In genomic region chr6:159169193-159169555, GRCh38 we compare ENCODE assay signal across 8 cellular contexts. TPM values are rescaled to one million over a fixed set of nuclear protein-coding genes. Genes with fewer than 3 reads are reported as not detected.
A peak's percentile ranks its signal among the peaks of the same experiment; 100 is the strongest.
DNase-seq lines count a peak whose midpoint lies in the region; ATAC-seq and TF ChIP-seq lines count a peak whose summit lies in the region.

Gene FNDC1, plus strand, starts transcription at chr6:159169400. Its CDS starts 197 bp downstream, at chr6:159169597.

- no peak within 1 kb of the TSS for H3K27ac ChIP-seq in WERI-Rb-1
- H3K27ac ChIP-seq in endodermal cell (ENCODE audit: low read depth, low read length): no peak within 1 kb of the TSS
- no peak within 1 kb of the TSS for H3K27ac ChIP-seq in upper lobe of right lung

- H3K36me3 ChIP-seq in WERI-Rb-1 (no peaks in the 10 kb centered on the region), endodermal cell (ENCODE audit: control insufficient read depth, insufficient read depth, low read length) (no peaks in the 10 kb centered on the region), upper lobe of right lung (no peaks in the 10 kb centered on the region)

- peak within 1 kb of the TSS; percentile 56 for H3K4me3 Mint-ChIP-seq in endodermal cell
- peak within 1 kb of the TSS; percentile 53 to 78 (median 68) for H3K4me3 Mint-ChIP-seq in naive thymus-derived CD8-positive, alpha-beta T cell

- H3K4me1 Mint-ChIP-seq in endodermal cell: peaks cover 6% of the 10 kb centered on the region
- peaks cover 10 to 25% (median 21%) of the 10 kb centered on the region in 4 donors for H3K4me1 Mint-ChIP-seq in naive thymus-derived CD8-positive, alpha-beta T cell

- no peaks in the 10 kb centered on the region for H3K4me1 ChIP-seq in endodermal cell (ENCODE audit: control insufficient read depth, insufficient read depth, low read length)
- H3K4me1 ChIP-seq in upper lobe of right lung: peaks cover 11% of the 10 kb centered on the region

- no peak within 1 kb of the TSS for H3K27ac Mint-ChIP-seq in endodermal cell
- no peak within 1 kb of the TSS for H3K27ac Mint-ChIP-seq in naive thymus-derived CD8-positive, alpha-beta T cell

- H3K36me3 Mint-ChIP-seq in endodermal cell (ENCODE audit: low read depth): no peaks in the 10 kb centered on the region
- no peaks in the 10 kb centered on the region for H3K36me3 Mint-ChIP-seq in naive thymus-derived CD8-positive, alpha-beta T cell

- peaks cover 89% of the 10 kb centered on the region for H3K27me3 Mint-ChIP-seq in endodermal cell (ENCODE audit: insufficient read depth)
- peaks cover 44 to 96% (median 81%) of the 10 kb centered on the region in 5 donors for H3K27me3 Mint-ChIP-seq in naive thymus-derived CD8-positive, alpha-beta T cell

- ATAC-seq in HG02642 (IDR thresholded peaks at IDR 0.05; ENCODE audit: poor library complexity, unreplicated experiment) (peak; percentile 74), upper lobe of right lung (peak; percentile 83), HG03039 (IDR thresholded peaks at IDR 0.05; ENCODE audit: unreplicated experiment) (no peak)
- ATAC-seq in naive thymus-derived CD8-positive, alpha-beta T cell: peak; percentile 66 to 87

- H3K9ac ChIP-seq in endodermal cell (ENCODE audit: extremely low read depth, low read length, poor library complexity, severe bottlenecking): peak within 1 kb of the TSS; percentile 19

- H3K9me3 Mint-ChIP-seq in endodermal cell: no peaks in the 10 kb centered on the region
- no peaks in the 10 kb centered on the region for H3K9me3 Mint-ChIP-seq in naive thymus-derived CD8-positive, alpha-beta T cell

- peak; percentile 55 for TF ChIP-seq CTCF in WERI-Rb-1 (IDR thresholded peaks at IDR 0.05; ENCODE audit: low read depth, low read length)
- TF ChIP-seq CTCF in endodermal cell (conservative IDR thresholded peaks at IDR 0.05): peak; percentile 52
- no peak for TF ChIP-seq CTCF in upper lobe of right lung (IDR thresholded peaks at IDR 0.05)

- intact Hi-C loops in upper lobe of right lung (cut with DNase I): no loop called here

- H3K4me3 ChIP-seq in GM08714 (ENCODE audit: low read length): peak within 1 kb of the TSS; percentile 20; the same call in 1 of the 2 replicates
- H3K4me3 ChIP-seq in WERI-Rb-1 (ENCODE audit: low read depth, low read length): peak within 1 kb of the TSS; percentile 60
- H3K4me3 ChIP-seq in endodermal cell (ENCODE audit: low read length): peak within 1 kb of the TSS; percentile 74
- peak within 1 kb of the TSS; percentile 35 for H3K4me3 ChIP-seq in upper lobe of right lung

- DNase-seq in WERI-Rb-1 (peak; percentile 52), endodermal cell (peak; percentile 86), upper lobe of right lung (peak; percentile 73), T1000 (lab: John Stamatoyannopoulos, UW) (no peak)
- DNase-seq in naive thymus-derived CD8-positive, alpha-beta T cell: peak in 8 of 10 donors; percentile 6 to 54 (median 29)

- H3K27me3 ChIP-seq in WERI-Rb-1 (ENCODE audit: insufficient read depth, low read depth, severe bottlenecking) (peaks cover 46% of the 10 kb centered on the region), endodermal cell (ENCODE audit: control insufficient read depth, insufficient read depth, low read length, poor library complexity, severe bottlenecking) (peaks cover 95% of the 10 kb centered on the region), upper lobe of right lung (peaks cover 51% of the 10 kb centered on the region)

- WGBS in endodermal cell (ENCODE audit: insufficient coverage in 1 of 2, insufficient read length in 1 of 2), 2 experiments: 0 to 1% methylated on average over 1 to 59 of the region's 59 CpGs

- POLR2A ChIA-PET in naive thymus-derived CD8-positive, alpha-beta T cell (lab: Charles Lee): no interaction called here

- H3K9me3 ChIP-seq in WERI-Rb-1 (ENCODE audit: severe bottlenecking) (peaks cover 2% of the 10 kb centered on the region), endodermal cell (ENCODE audit: control insufficient read depth, low read length) (no peaks in the 10 kb centered on the region), upper lobe of right lung (no peaks in the 10 kb centered on the region)

RNA-seq across cellular contexts. Expression of gene FNDC1, which starts in this region (rescaled TPM):
- total RNA-seq in endodermal cell (under 1 TPM; 0.55 to 0.62 TPM), upper lobe of right lung (1.1 TPM)
- 0.14 TPM for polyA plus RNA-seq in endodermal cell (2013, experiment 1 of 2)
- 0.17 TPM for polyA plus RNA-seq in endodermal cell (2013, experiment 2 of 2)
- total RNA-seq in naive thymus-derived CD8-positive, alpha-beta T cell: not detected
- polyA plus RNA-seq in naive thymus-derived CD8-positive, alpha-beta T cell: not detected

Comparison
In these comparisons a context has a peak if more than half of its experiments do, and no peak if none do; other contexts are left out.
1. Peak in DNase-seq, H3K4me3 ChIP-seq and H3K9ac ChIP-seq in endodermal cell; RNA of the gene not detected or under 1 TPM.
2. Peak in DNase-seq and ATAC-seq in naive thymus-derived CD8-positive, alpha-beta T cell; RNA of the gene not detected or under 1 TPM.
3. H3K4me3 ChIP-seq: peak in every context shown above with its lines; median percentile 74 in endodermal cell; 60 in WERI-Rb-1; 35 in upper lobe of right lung; 20 in GM08714.